ENCODE assay signal across 8 cellular contexts in the genomic region with DNA sequence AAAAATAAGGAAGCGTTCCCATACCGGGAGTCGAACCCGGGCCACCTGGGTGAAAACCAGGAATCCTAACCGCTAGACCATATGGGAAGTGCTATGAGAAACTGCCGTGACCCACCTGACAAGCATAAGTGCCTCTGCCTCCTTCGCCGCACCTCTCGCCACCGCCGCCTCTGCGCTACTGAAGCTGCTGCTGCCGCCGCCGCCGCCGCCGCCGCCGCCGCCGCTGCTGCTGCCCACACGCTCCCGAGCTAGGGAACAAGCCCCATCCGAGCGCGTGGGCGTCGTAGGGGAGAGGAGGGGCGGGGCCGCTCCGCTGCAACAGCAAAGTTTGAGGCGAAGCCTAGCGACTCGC. TPM values are rescaled to one million over a fixed set of nuclear protein-coding genes. Genes with fewer than 3 reads are reported as not detected.
DNase-seq lines count a peak whose midpoint lies in the region; ATAC-seq and TF ChIP-seq lines count a peak whose summit lies in the region.

No MANE protein-coding gene starts in this region.

- H3K4me3 ChIP-seq in A673 (ENCODE audit: low read depth, low read length, poor library complexity, severe bottlenecking) (peak overlapping the region; percentile 83), colonic mucosa (peak overlapping the region; percentile 64), liver (ENCODE audit: low read depth in 1 of 3, low read length in 3 of 3) (peak overlapping the region; percentile 81 to 97 (median 87))

- no peaks in the 10 kb centered on the region for H3K27me3 ChIP-seq in A673 (replicated peaks; ENCODE audit: insufficient read depth, low read depth, low read length, poor library complexity)
- no peaks in the 10 kb centered on the region for H3K27me3 ChIP-seq in colonic mucosa
- H3K27me3 ChIP-seq in liver (ENCODE audit: control insufficient read depth in 4 of 4, insufficient read depth in 4 of 4, low read length in 3 of 4) = no peaks in the 10 kb centered on the region

- TF ChIP-seq CTCF in A673 (conservative IDR thresholded peaks at IDR 0.05; ENCODE audit: low read depth, low read length) (no peak), colonic mucosa (IDR thresholded peaks at IDR 0.05) (no peak), liver (IDR thresholded peaks at IDR 0.05; ENCODE audit: low read depth, low read length, missing input control) (no peak)

- peaks cover 25% of the 10 kb centered on the region for H3K36me3 ChIP-seq in A673 (ENCODE audit: insufficient read depth, low read length, poor library complexity, severe bottlenecking)
- H3K36me3 ChIP-seq in colonic mucosa = no peaks in the 10 kb centered on the region
- peaks cover 0 to 1% (median under 1%) of the 10 kb centered on the region in 4 donors for H3K36me3 ChIP-seq in liver (ENCODE audit: control insufficient read depth in 4 of 4, insufficient read depth in 3 of 4, low read depth in 1 of 4, low read length in 3 of 4)

- CTCF ChIA-PET in A673 (lab: Charles Lee) = no interaction called here

- ATAC-seq in GM18868 (IDR thresholded peaks at IDR 0.05; ENCODE audit: unreplicated experiment) = peak; percentile 34
- peak; percentile 24 for ATAC-seq in HG03103 (IDR thresholded peaks at IDR 0.05; ENCODE audit: low read depth, unreplicated experiment)

- no TSS peak for BruUV-seq in A673 (replicated peaks; lab: Mats Ljungman, UMichigan)

- TF ChIP-seq RAD21 in liver (IDR thresholded peaks at IDR 0.05) = no peak

- peak overlapping the region; percentile 97 for H3K27ac ChIP-seq in A673 (ENCODE audit: low read depth, low read length, poor library complexity, severe bottlenecking)
- H3K27ac ChIP-seq in colonic mucosa = peak overlapping the region; percentile 96
- peak overlapping the region; percentile 86 to 99 for H3K27ac ChIP-seq in liver (ENCODE audit: low read depth in 1 of 2, low read length in 2 of 2)

- H3K9ac ChIP-seq in colonic mucosa (ENCODE audit: low read depth in 2 of 2, low read length in 2 of 2) (peak overlapping the region; percentile 93 to 98), liver (ENCODE audit: low read depth in 1 of 2, low read length in 2 of 2) (peak overlapping the region; percentile 90 to 94)

- intact Hi-C loops in A673 (cut with micrococcal nuclease; ENCODE audit: unreplicated experiment) = loop anchor here (2.0 to 5.0 kb wide), 3 partner anchors 72 to 162 kb away; a partner anchor contains a TSS
- intact Hi-C loops in colonic mucosa (cut with DNase I) = no loop called here

- no peaks in the 10 kb centered on the region for H3K9me3 ChIP-seq in A673 (ENCODE audit: low read depth, low read length, poor library complexity, severe bottlenecking)
- no peaks in the 10 kb centered on the region for H3K9me3 ChIP-seq in colonic mucosa
- H3K9me3 ChIP-seq in liver (ENCODE audit: control insufficient read depth in 4 of 4, low read length in 3 of 4) = no peaks in the 10 kb centered on the region

- H3K4me1 ChIP-seq in A673 (ENCODE audit: insufficient read depth, low read length, poor library complexity, severe bottlenecking) (peaks cover 16% of the 10 kb centered on the region), colonic mucosa (peaks cover 24% of the 10 kb centered on the region), liver (ENCODE audit: control insufficient read depth in 4 of 4, insufficient read depth in 4 of 4, low read length in 3 of 4) (peaks cover 5 to 50% (median 40%) of the 10 kb centered on the region in 4 donors)

- POLR2A ChIA-PET in A673 (lab: Charles Lee; ENCODE audit: low non-redundant PET) = no interaction called here

- WGBS in liver = under 1% methylated on average over 35 of the region's 35 CpGs

- DNase-seq in A673 (ENCODE audit: low spot score) = peak; percentile 93
- DNase-seq in NCI-H460 (ENCODE audit: extremely low read depth, low read depth) = peak; percentile 59
- DNase-seq in activated CD4-positive, alpha-beta T cell treated with anti-CD3 and anti-CD28 coated beads, Interleukin-2, amount 50 U/mL, for 1 hour = peak; percentile 80
- peak; percentile 79 for DNase-seq in colonic mucosa
- peak; percentile 83 to 86 for DNase-seq in stimulated activated CD4-positive, alpha-beta T cell treated with anti-CD3 and anti-CD28 coated beads, Interleukin-4, amount 100 ng/mL, for 48 hours (ENCODE audit: low read depth in 2 of 2)

TF ChIP-seq in liver, 16 proteins besides CTCF, POLR2A, EP300 and RAD21:
- TF ChIP-seq EGR1 (IDR thresholded peaks at IDR 0.05; ENCODE audit: low read depth in 2 of 2) = peak; percentile 89 to 96
- no peak for TF ChIP-seq GABPA (IDR thresholded peaks at IDR 0.05 in 1 of 2, conservative IDR thresholded peaks at IDR 0.05 in 1 of 2)
- TF ChIP-seq, protein P1, sequence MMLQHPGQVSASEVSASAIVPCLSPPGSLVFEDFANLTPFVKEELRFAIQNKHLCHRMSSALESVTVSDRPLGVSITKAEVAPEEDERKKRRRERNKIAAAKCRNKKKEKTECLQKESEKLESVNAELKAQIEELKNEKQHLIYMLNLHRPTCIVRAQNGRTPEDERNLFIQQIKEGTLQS (IDR thresholded peaks at IDR 0.05) = peak; percentile 95

RNA-seq across cellular contexts. Expression of a gene that starts 0.6 kb away (rescaled TPM):
- total RNA-seq in A673 (2021) (11.9 and 12.5 TPM in 2 replicates), colonic mucosa (1 to 10 TPM; 5.8 to 7.5 TPM), liver (1 to 10 TPM; 4.9 to 6.8 TPM)
- total RNA-seq in NCI-H460 (2014; rRNA removed; shearing (Covaris generic)) = 7.3 and 9.1 TPM in 2 replicates
- 2.7 and 5.6 TPM in 2 replicates for polyA plus RNA-seq in NCI-H460 (2014; cell fraction: nucleus; rRNA removed)
- polyA plus RNA-seq in liver = 1 to 10 TPM; 3.9 to 6.0 TPM

RNA-seq across cellular contexts. Expression of a gene that starts 41.6 kb away (rescaled TPM):
- total RNA-seq in A673 (2021) = 29.1 and 31.5 TPM in 2 replicates
- total RNA-seq in NCI-H460 (2014; rRNA removed; shearing (Covaris generic)) = 21.2 and 23.8 TPM in 2 replicates
- polyA plus RNA-seq in NCI-H460 (2014; cell fraction: nucleus; rRNA removed) = 4.6 and 11.0 TPM in 2 replicates
- total RNA-seq in colonic mucosa = 100 to 1,000 TPM in 1 of 2 donors, 10 to 100 TPM in 1; 72.2 to 120 TPM
- 10 to 100 TPM; 36.3 to 57.2 TPM for total RNA-seq in liver
- 10 to 100 TPM; 15.3 to 16.6 TPM for polyA plus RNA-seq in liver

Comparison
In these comparisons a context has a peak if more than half of its experiments do, and no peak if none do; other contexts are left out.
1. Peak in every context shown above with its lines: DNase-seq, ATAC-seq, H3K4me3 ChIP-seq and H3K27ac ChIP-seq.